24 cellular contexts compared by ENCODE assay signal in genomic region chr16:87169509-87169985, GRCh38.
DNase-seq lines count a peak whose midpoint lies in the region; ATAC-seq lines count a peak whose summit lies in the region.
"Had no signal": no experiment of that assay in that cellular context is flagged by ENCODE, and none has a peak within 500 bp of the region (broad histone marks: within the 10 kb centered on the region; RNA-seq: fewer than 3 reads in every experiment).

No MANE protein-coding gene starts in this region.

- H3K4me1 ChIP-seq in GM23248 (ENCODE audit: insufficient read depth) = 0 out of 2 replicates have a peak, but pooled peaks cover 6% of the 10 kb centered on the region
- H3K4me1 ChIP-seq: esophagus muscularis mucosa had no signal

- no peaks in the 10 kb centered on the region for H3K9me2 ChIP-seq in GM23248 (ENCODE audit: insufficient read depth)

- no peaks in the 10 kb centered on the region for H3F3A ChIP-seq in GM23248 (ENCODE audit: insufficient read depth)

- no peaks in the 10 kb centered on the region for H3K9me3 ChIP-seq in GM23248 (ENCODE audit: low read depth)

- H3K27me3 ChIP-seq in GM23248 (replicated peaks; ENCODE audit: insufficient read depth) = peaks cover 15% of the 10 kb centered on the region; the same call in 1 of the 2 replicates

- peak; percentile 61 for DNase-seq in GM23248
- DNase-seq in NCI-H2107 (lab: John Stamatoyannopoulos, UW) = peak; percentile 22
- DNase-seq in fibroblast of gingiva (ENCODE audit: low read depth) = peak; percentile 90
- DNase-seq in sciatic nerve (ENCODE audit: low spot score) = no peak
- no peak for DNase-seq in NCI-H524 (lab: John Stamatoyannopoulos, UW)
- no peak for DNase-seq in COR-L47 (lab: John Stamatoyannopoulos, UW)
- DNase-seq in inferior parietal cortex (ENCODE audit: extremely low spot score) = no peak
- DNase-seq: activated CD4-positive, alpha-beta T cell treated with anti-CD3 and anti-CD28 coated beads, Interleukin-2, amount 50 U/mL, for 4 hours; activated CD8-positive, alpha-beta memory T cell treated with anti-CD3 and anti-CD28 coated beads, Interleukin-2, amount 50 U/mL, for 4 hours; activated effector memory CD4-positive, alpha-beta T cell treated with anti-CD3 and anti-CD28 coated beads, Interleukin-2, amount 50 U/mL, for 16 hours; activated naive CD8-positive, alpha-beta T cell treated with anti-CD3 and anti-CD28 coated beads, Interleukin-2, amount 50 U/mL, for 24 hours; AML-193; effector memory CD8-positive, alpha-beta T cell; glutamatergic neuron; HFFc6; left cardiac atrium; naive B cell; NCI-H1436; NCI-H446; nucleus accumbens; stimulated activated naive B cell treated with anti-CD40 and anti-IgM and Interleukin-4, amounts not matched to agents 10 μg/mL and 1 μg/mL and 100 μg/mL, for 72 hours had no signal

- no peak overlapping the region for H3K4me2 ChIP-seq in GM23248 (ENCODE audit: unreplicated experiment)
- H3K4me2 ChIP-seq: smooth muscle cell had no signal

- H3K9ac ChIP-seq in GM23248 = no peak overlapping the region

- no peaks in the 10 kb centered on the region for H4K20me1 ChIP-seq in GM23248 (ENCODE audit: insufficient read depth)

- H3K4me3 ChIP-seq in GM23248 = no peak overlapping the region
- H3K4me3 ChIP-seq: esophagus muscularis mucosa, smooth muscle cell had no signal

- no peak overlapping the region for H2AFZ ChIP-seq in GM23248

- H3K79me2 ChIP-seq in GM23248 (ENCODE audit: insufficient read depth) = no peaks in the 10 kb centered on the region

- H3K27ac ChIP-seq in GM23248 = no peak overlapping the region
- H3K27ac ChIP-seq: esophagus muscularis mucosa had no signal

- H3K36me3 ChIP-seq in GM23248 (ENCODE audit: low read depth) = no peaks in the 10 kb centered on the region
- H3K36me3 ChIP-seq: esophagus muscularis mucosa had no signal

- peak; percentile 21 for ATAC-seq in sciatic nerve
- ATAC-seq: activated naive CD8-positive, alpha-beta T cell treated with anti-CD3 and anti-CD28 coated beads, Interleukin-2, amount 50 U/mL, for 24 hours; effector memory CD8-positive, alpha-beta T cell; left cardiac atrium; stimulated activated naive B cell treated with anti-CD40 and anti-IgM and Interleukin-4, amounts not matched to agents 10 μg/mL and 1 μg/mL and 100 μg/mL, for 72 hours; WTC11 had no signal

- WGBS in GM23248 (ENCODE audit: low coverage in 1 of 2, low lambda C conversion rate in 2 of 2, missing lambda C conversion rate in 2 of 2), 2 experiments = 30 to 32% methylated on average over 14 of the region's 14 CpGs

- in situ Hi-C loops in GM23248 (cut with MboI) = no loop called here

- intact Hi-C loops in sciatic nerve (cut with DNase I) = no loop called here

Comparison
In these comparisons a context has a peak if more than half of its experiments do, and no peak if none do; other contexts are left out.
1. DNase-seq: peak in GM23248 (single experiment), NCI-H2107 (single experiment) and fibroblast of gingiva (single experiment); none in sciatic nerve (single experiment), NCI-H524 (0 of 2), COR-L47 (single experiment) and inferior parietal cortex (single experiment).